In the genomic region with DNA sequence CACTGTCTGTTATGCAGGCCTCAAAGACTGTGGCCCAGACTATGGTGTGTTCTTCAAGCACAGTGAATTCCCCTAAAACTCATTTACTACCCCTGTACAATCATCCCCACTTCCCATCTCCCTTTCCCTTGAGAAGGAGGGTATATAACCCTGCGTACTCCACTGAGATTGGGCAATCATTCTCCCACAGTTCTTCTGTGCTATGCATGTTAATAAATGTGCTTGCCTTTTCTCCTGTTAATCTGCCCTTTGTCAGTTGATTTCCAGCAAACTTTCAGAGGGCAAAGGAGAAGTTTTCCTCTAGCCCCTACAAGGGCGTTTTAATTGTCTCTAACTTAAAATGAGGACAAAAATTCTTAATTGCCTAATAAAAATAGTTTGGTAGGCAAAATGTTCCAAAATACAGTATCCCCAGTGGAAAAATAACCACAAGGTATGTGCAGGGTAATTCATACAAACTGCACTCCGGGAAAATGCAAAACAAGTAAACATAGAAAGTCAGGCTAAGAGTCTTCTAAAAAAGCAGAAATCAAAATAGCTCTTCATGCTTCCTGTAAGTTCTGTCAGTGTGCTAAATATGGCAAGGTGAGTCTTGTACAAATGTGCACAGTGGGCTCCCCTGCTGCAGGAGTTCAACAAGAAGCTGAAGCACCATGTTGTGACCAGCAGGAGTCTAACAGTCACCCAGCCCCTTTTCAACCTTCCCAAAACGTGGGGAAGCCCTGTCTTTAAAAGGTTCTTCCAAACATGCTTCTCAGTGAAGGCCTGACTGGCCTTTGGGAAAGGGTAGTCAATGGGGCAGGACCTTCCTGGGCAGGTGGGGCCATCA, we compare ENCODE assay signal across 13 cellular contexts. TPM values are rescaled to one million over a fixed set of nuclear protein-coding genes. Genes with fewer than 3 reads are reported as not detected.
DNase-seq lines count a peak whose midpoint lies in the region; TF ChIP-seq lines count a peak whose summit lies in the region.
"Had no signal": no experiment of that assay in that cellular context is flagged by ENCODE, and none has a peak within 500 bp of the region (broad histone marks: within the 10 kb centered on the region; RNA-seq: fewer than 3 reads in every experiment).

No MANE protein-coding gene starts in this region.

- no peak for DNase-seq in activated CD4-positive, alpha-beta memory T cell treated with anti-CD3 and anti-CD28 coated beads for 36 hours
- DNase-seq in activated CD4-positive, alpha-beta memory T cell treated with anti-CD3 and anti-CD28 coated beads, Interleukin-2, amount 10 ng/mL, durations not matched to agents 7 days and 5 days = no peak
- peak; percentile 67 for DNase-seq in RPMI8226
- no peak for DNase-seq in epithelial cell of proximal tubule (ENCODE audit: low read depth)
- no peak for DNase-seq in NCI-H2029 (lab: John Stamatoyannopoulos, UW)
- DNase-seq in NCI-H774 (lab: John Stamatoyannopoulos, UW) = no peak
- DNase-seq in NCI-H146 treated with DMSO at 0.1 percent for 48 hours (lab: John Stamatoyannopoulos, UW; ENCODE audit: unreplicated experiment) = no peak
- DNase-seq: ACHN; KG1; mucosa of descending colon; small intestine; stimulated activated CD8-positive, alpha-beta memory T cell treated with anti-CD3 and anti-CD28 coated beads, Interleukin-4, amount 100 ng/mL, for 48 hours had no signal

- no peaks in the 10 kb centered on the region for H3K27me3 ChIP-seq in stomach smooth muscle (ENCODE audit: control insufficient read depth in 1 of 2, insufficient read depth in 2 of 2, low read length in 2 of 2)

- no peak overlapping the region for H3K9ac ChIP-seq in stomach smooth muscle (ENCODE audit: low read length in 2 of 2)

- intact Hi-C loops in activated CD4-positive, alpha-beta memory T cell treated with anti-CD3 and anti-CD28 coated beads for 36 hours (cut with micrococcal nuclease) = loop anchor here (5.0 to 10.0 kb wide), 2 partner anchors 478 to 896 kb away; no protein-coding TSS in a partner anchor

- no peaks in the 10 kb centered on the region for H3K9me3 ChIP-seq in stomach smooth muscle (ENCODE audit: control insufficient read depth in 2 of 2, low read length in 2 of 2)
- H3K9me3 ChIP-seq: mucosa of descending colon had no signal

- TF ChIP-seq CTCF in epithelial cell of proximal tubule (conservative IDR thresholded peaks at IDR 0.05; ENCODE audit: low read depth, low read length) = peak; percentile 5

- peaks cover 0 to 1% of the 10 kb centered on the region in 2 donors for H3K36me3 ChIP-seq in stomach smooth muscle (ENCODE audit: control insufficient read depth in 2 of 2, insufficient read depth in 2 of 2, low read length in 2 of 2)

- no peak overlapping the region for H3K4me3 Mint-ChIP-seq in activated CD4-positive, alpha-beta memory T cell treated with anti-CD3 and anti-CD28 coated beads for 36 hours
- H3K4me3 Mint-ChIP-seq in activated CD4-positive, alpha-beta memory T cell treated with anti-CD3 and anti-CD28 coated beads, Interleukin-2, amount 10 ng/mL, durations not matched to agents 7 days and 5 days = no peak overlapping the region

- peaks cover 20% of the 10 kb centered on the region for H3K36me3 Mint-ChIP-seq in activated CD4-positive, alpha-beta memory T cell treated with anti-CD3 and anti-CD28 coated beads for 36 hours
- H3K36me3 Mint-ChIP-seq in activated CD4-positive, alpha-beta memory T cell treated with anti-CD3 and anti-CD28 coated beads, Interleukin-2, amount 10 ng/mL, durations not matched to agents 7 days and 5 days (ENCODE audit: low read depth) = peaks cover 75% of the 10 kb centered on the region

- peak overlapping the region; percentile 52 for H3K27ac Mint-ChIP-seq in activated CD4-positive, alpha-beta memory T cell treated with anti-CD3 and anti-CD28 coated beads for 36 hours
- no peak overlapping the region for H3K27ac Mint-ChIP-seq in activated CD4-positive, alpha-beta memory T cell treated with anti-CD3 and anti-CD28 coated beads, Interleukin-2, amount 10 ng/mL, durations not matched to agents 7 days and 5 days

- CTCF ChIA-PET in activated CD4-positive, alpha-beta memory T cell treated with anti-CD3 and anti-CD28 coated beads for 36 hours (lab: Charles Lee) = no interaction called here
- CTCF ChIA-PET in activated CD4-positive, alpha-beta memory T cell treated with anti-CD3 and anti-CD28 coated beads, Interleukin-2, amount 10 ng/mL, durations not matched to agents 7 days and 5 days (lab: Charles Lee) = interaction anchor here (1.8 kb wide), 1 partner anchor 9 kb away, joined by 7 read pairs; no protein-coding TSS in a partner anchor

- H3K27ac ChIP-seq in stomach smooth muscle (ENCODE audit: low read length) = peak overlapping the region; percentile 31

- H3K4me3 ChIP-seq in epithelial cell of proximal tubule (ENCODE audit: low read depth, low read length) (no peak overlapping the region), stomach smooth muscle (ENCODE audit: low read length in 2 of 2) (peak overlapping the region in 1 of 2 donors; percentile 22)
- H3K4me3 ChIP-seq: mucosa of descending colon had no signal

- no peaks in the 10 kb centered on the region for H3K9me3 Mint-ChIP-seq in activated CD4-positive, alpha-beta memory T cell treated with anti-CD3 and anti-CD28 coated beads for 36 hours
- H3K9me3 Mint-ChIP-seq in activated CD4-positive, alpha-beta memory T cell treated with anti-CD3 and anti-CD28 coated beads, Interleukin-2, amount 10 ng/mL, durations not matched to agents 7 days and 5 days = no peaks in the 10 kb centered on the region

- H3K27me3 Mint-ChIP-seq in activated CD4-positive, alpha-beta memory T cell treated with anti-CD3 and anti-CD28 coated beads for 36 hours = no peaks in the 10 kb centered on the region
- H3K27me3 Mint-ChIP-seq in activated CD4-positive, alpha-beta memory T cell treated with anti-CD3 and anti-CD28 coated beads, Interleukin-2, amount 10 ng/mL, durations not matched to agents 7 days and 5 days = peaks cover 2% of the 10 kb centered on the region

- POLR2A ChIA-PET in activated CD4-positive, alpha-beta memory T cell treated with anti-CD3 and anti-CD28 coated beads for 36 hours (lab: Charles Lee) = no interaction called here
- POLR2A ChIA-PET in activated CD4-positive, alpha-beta memory T cell treated with anti-CD3 and anti-CD28 coated beads, Interleukin-2, amount 10 ng/mL, durations not matched to agents 7 days and 5 days (lab: Charles Lee) = interaction anchor here (2.2 to 6.8 kb wide), 2 partner anchors 8 to 9 kb away, joined by 13 to 124 read pairs; a partner anchor contains a TSS

- H3K4me1 ChIP-seq in stomach smooth muscle (ENCODE audit: control insufficient read depth, insufficient read depth, low read length) = peaks cover 44% of the 10 kb centered on the region

- H3K4me1 Mint-ChIP-seq in activated CD4-positive, alpha-beta memory T cell treated with anti-CD3 and anti-CD28 coated beads for 36 hours (ENCODE audit: low read depth) = peaks cover 85% of the 10 kb centered on the region
- peaks cover 89% of the 10 kb centered on the region for H3K4me1 Mint-ChIP-seq in activated CD4-positive, alpha-beta memory T cell treated with anti-CD3 and anti-CD28 coated beads, Interleukin-2, amount 10 ng/mL, durations not matched to agents 7 days and 5 days

RNA-seq across cellular contexts. Expression of a gene that starts 10.2 kb away (rescaled TPM):
- total RNA-seq in activated CD4-positive, alpha-beta memory T cell treated with anti-CD3 and anti-CD28 coated beads for 36 hours = 10 to 100 TPM; 15.9 to 17.2 TPM
- total RNA-seq in activated CD4-positive, alpha-beta memory T cell treated with anti-CD3 and anti-CD28 coated beads, Interleukin-2, amount 10 ng/mL, durations not matched to agents 7 days and 5 days = 10 to 100 TPM; 35.8 to 36.5 TPM
- total RNA-seq in epithelial cell of proximal tubule = 13.0 and 13.2 TPM in 2 replicates
